In genomic region chr3:125108833-125109540, GRCh38 we compare ENCODE assay signal across 16 cellular contexts. TPM values are rescaled to one million over a fixed set of nuclear protein-coding genes. Genes with fewer than 3 reads are reported as not detected.
A peak's percentile ranks its signal among the peaks of the same experiment; 100 is the strongest.
DNase-seq lines count a peak whose midpoint lies in the region; ATAC-seq and TF ChIP-seq lines count a peak whose summit lies in the region.
"Had no signal": no experiment of that assay in that cellular context is flagged by ENCODE, and none has a peak within 500 bp of the region (broad histone marks: within the 10 kb centered on the region; RNA-seq: fewer than 3 reads in every experiment).

No MANE protein-coding gene starts in this region.

- H3K4me1 ChIP-seq in GM23248 (ENCODE audit: insufficient read depth) (peaks cover 50% of the 10 kb centered on the region), sigmoid colon (peaks cover 0 to 4% (median 0%) of the 10 kb centered on the region in 4 donors)

- H3K36me3 ChIP-seq in GM23248 (ENCODE audit: low read depth) (no peaks in the 10 kb centered on the region), sigmoid colon (no peaks in the 10 kb centered on the region)

- no peaks in the 10 kb centered on the region for H3K79me2 ChIP-seq in GM23248 (ENCODE audit: insufficient read depth)

- H3K4me3 ChIP-seq in GM23248 = no peak overlapping the region
- H3K4me3 ChIP-seq in choroid plexus epithelial cell (ENCODE audit: low read depth, low read length) = peak overlapping the region; percentile 2
- H3K4me3 ChIP-seq in sigmoid colon = no peak overlapping the region
- H3K4me3 ChIP-seq: GM23338, SJSA1 had no signal

- CTCF ChIA-PET in GM10248 (lab: Yijun Ruan, JAX) = interaction anchor here (0.7 to 5.2 kb wide), 6 partner anchors 11 to 83 kb away, joined by 3 to 39 read pairs (median 4); no protein-coding TSS in a partner anchor

- TF ChIP-seq POLR2A in sigmoid colon (IDR thresholded peaks at IDR 0.05) = no peak

- no peaks in the 10 kb centered on the region for H4K20me1 ChIP-seq in GM23248 (ENCODE audit: insufficient read depth)

- H3K27me3 ChIP-seq in GM23248 (replicated peaks; ENCODE audit: insufficient read depth) (no peaks in the 10 kb centered on the region), sigmoid colon (no peaks in the 10 kb centered on the region)
- H3K27me3 ChIP-seq: SJSA1 had no signal

- DNase-seq in ELR (ENCODE audit: low read depth) (peak; percentile 28), GM23248 (no peak), choroid plexus epithelial cell (ENCODE audit: low read depth) (no peak), sigmoid colon (no peak), DMS79 (lab: John Stamatoyannopoulos, UW) (no peak), GM10248 (ENCODE audit: extremely low spot score) (no peak)
- DNase-seq: activated CD4-positive, alpha-beta T cell treated with anti-CD3 and anti-CD28 coated beads for 48 hours; activated naive CD8-positive, alpha-beta T cell treated with anti-CD3 and anti-CD28 coated beads, Interleukin-2, amount 50 U/mL, for 24 hours; activated T-cell treated with anti-CD3 and anti-CD28 coated beads, Interleukin-2, amount 50 U/mL, for 24 hours; NCI-H146; NCI-H446; retina; substantia nigra had no signal

- intact Hi-C loops in sigmoid colon (cut with DNase I) = no loop called here

- H3F3A ChIP-seq in GM23248 (ENCODE audit: insufficient read depth) = peaks cover 34% of the 10 kb centered on the region

- no peaks in the 10 kb centered on the region for H3K9me3 ChIP-seq in GM23248 (ENCODE audit: low read depth)
- no peaks in the 10 kb centered on the region for H3K9me3 ChIP-seq in sigmoid colon
- H3K9me3 ChIP-seq: SJSA1 had no signal

- H3K9ac ChIP-seq in GM23248 = no peak overlapping the region

- H3K27ac Mint-ChIP-seq in stimulated activated memory B cell treated with anti-CD40 and anti-IgM and Interleukin-4, amounts not matched to agents 10 μg/mL and 1 μg/mL and 100 μg/mL, for 72 hours = peak overlapping the region; percentile 77
- H3K27ac Mint-ChIP-seq: activated T-cell treated with anti-CD3 and anti-CD28 coated beads, Interleukin-2, amount 50 U/mL, for 24 hours; GM23338 had no signal

- TF ChIP-seq CTCF in choroid plexus epithelial cell (conservative IDR thresholded peaks at IDR 0.05; ENCODE audit: low read depth, low read length) = no peak
- TF ChIP-seq CTCF in sigmoid colon (IDR thresholded peaks at IDR 0.05) = no peak
- TF ChIP-seq CTCF in GM10248 (IDR thresholded peaks at IDR 0.05; ENCODE audit: control extremely low read depth, extremely low read depth, low read depth, missing control alignments) = no peak

- WGBS in GM23248 (ENCODE audit: low coverage in 1 of 2, low lambda C conversion rate in 2 of 2, missing lambda C conversion rate in 2 of 2), 2 experiments = 95 to 96% methylated on average over 9 of the region's 9 CpGs
- WGBS in sigmoid colon, 2 donors = 88 to 91% methylated on average over 9 of the region's 9 CpGs

- peak overlapping the region; percentile 12 for H3K4me2 ChIP-seq in GM23248 (ENCODE audit: unreplicated experiment)
- H3K4me2 ChIP-seq: GM23338 had no signal

- TF ChIP-seq EP300 in sigmoid colon (IDR thresholded peaks at IDR 0.05) = no peak

- peak; percentile 35 for ATAC-seq in stimulated activated memory B cell treated with anti-CD40 and anti-IgM and Interleukin-4, amounts not matched to agents 10 μg/mL and 1 μg/mL and 100 μg/mL, for 72 hours
- ATAC-seq: activated naive CD8-positive, alpha-beta T cell treated with anti-CD3 and anti-CD28 coated beads, Interleukin-2, amount 50 U/mL, for 24 hours; GM23338 had no signal

- H3K4me3 Mint-ChIP-seq in stimulated activated memory B cell treated with anti-CD40 and anti-IgM and Interleukin-4, amounts not matched to agents 10 μg/mL and 1 μg/mL and 100 μg/mL, for 72 hours = peak overlapping the region; percentile 0
- H3K4me3 Mint-ChIP-seq: activated naive CD8-positive, alpha-beta T cell treated with anti-CD3 and anti-CD28 coated beads, Interleukin-2, amount 50 U/mL, for 24 hours; activated T-cell treated with anti-CD3 and anti-CD28 coated beads, Interleukin-2, amount 50 U/mL, for 24 hours; GM23338 had no signal

- POLR2A ChIA-PET in GM10248 (lab: Yijun Ruan, JAX) = no interaction called here

- in situ Hi-C loops in GM23248 (cut with MboI) = no loop called here

- H3K27ac ChIP-seq in GM23248 (no peak overlapping the region), sigmoid colon (no peak overlapping the region)

- H3K9me3 Mint-ChIP-seq in stimulated activated memory B cell treated with anti-CD40 and anti-IgM and Interleukin-4, amounts not matched to agents 10 μg/mL and 1 μg/mL and 100 μg/mL, for 72 hours = peaks cover 6% of the 10 kb centered on the region
- H3K9me3 Mint-ChIP-seq: GM23338 had no signal

- peaks cover 49% of the 10 kb centered on the region for H3K4me1 Mint-ChIP-seq in stimulated activated memory B cell treated with anti-CD40 and anti-IgM and Interleukin-4, amounts not matched to agents 10 μg/mL and 1 μg/mL and 100 μg/mL, for 72 hours

- no peaks in the 10 kb centered on the region for H3K27me3 Mint-ChIP-seq in stimulated activated memory B cell treated with anti-CD40 and anti-IgM and Interleukin-4, amounts not matched to agents 10 μg/mL and 1 μg/mL and 100 μg/mL, for 72 hours

- H3K9me2 ChIP-seq in GM23248 (ENCODE audit: insufficient read depth) = no peaks in the 10 kb centered on the region

- H2AFZ ChIP-seq in GM23248 = no peak overlapping the region
- H2AFZ ChIP-seq: GM23338 had no signal

- peaks cover 8% of the 10 kb centered on the region for H3K36me3 Mint-ChIP-seq in stimulated activated memory B cell treated with anti-CD40 and anti-IgM and Interleukin-4, amounts not matched to agents 10 μg/mL and 1 μg/mL and 100 μg/mL, for 72 hours

RNA-seq across cellular contexts. Expression of gene HEG1, which starts 53.2 kb away (rescaled TPM):
- 116 and 137 TPM in 2 replicates for total RNA-seq in GM23248 (2014; rRNA removed; shearing (Covaris generic))
- polyA plus RNA-seq in GM23248 (2016; fragmentation: Nextera tagmentation; extraction: Ambion mirVana) (32.0 and 32.1 TPM in 2 replicates), sigmoid colon (1 to 10 TPM in 2 of 3 donors, under 1 TPM in 1; 0.92 to 9.7 (median 1.8) TPM)
- total RNA-seq in sigmoid colon = 10 to 100 TPM; 24.5 to 61.6 (median 41.5) TPM
